In genomic region chr6:7343546-7344475, GRCh38 we compare ENCODE assay signal across 1 cellular context.
TF ChIP-seq lines count a peak whose summit lies in the region.

No MANE protein-coding gene starts in this region.

TF ChIP-seq in HEK293, 187 proteins besides CTCF, POLR2A, EP300 and RAD21 (continued from another document):
- peak; percentile 20; the same call in 1 of the 2 replicates for TF ChIP-seq ZNF664 (tag by site-specific recombination; IDR thresholded peaks at IDR 0.05)
- TF ChIP-seq ZNF626 (tag by site-specific recombination; IDR thresholded peaks at IDR 0.05) = no peak
